Comparison of ENCODE assay signal across 33 cellular contexts in genomic region chr12:109857715-109858114, GRCh38. TPM values are rescaled to one million over a fixed set of nuclear protein-coding genes. Genes with fewer than 3 reads are reported as not detected.
"Had no signal": no experiment of that assay in that cellular context is flagged by ENCODE, and none has a peak within 500 bp of the region (broad histone marks: within the 10 kb centered on the region; RNA-seq: fewer than 3 reads in every experiment).

No MANE protein-coding gene starts in this region.

- DNase-seq: activated B cell treated with CpG ODN at 0.5 μM for 24 hours; activated CD4-positive, alpha-beta T cell treated with anti-CD3 and anti-CD28 coated beads for 4 hours; activated CD4-positive, alpha-beta T cell treated with anti-CD3 and anti-CD28 coated beads, Interleukin-2, amount 50 U/mL, for 4 hours; activated CD4-positive, CD25-positive, alpha-beta regulatory T cell treated with anti-CD3 and anti-CD28 coated beads, Interleukin-2, amount 50 U/mL, for 72 hours; activated CD8-positive, alpha-beta T cell treated with anti-CD3 and anti-CD28 coated beads for 36 hours; activated gamma-delta T cell; activated naive CD4-positive, alpha-beta T cell treated with anti-CD3 and anti-CD28 coated beads for 36 hours; activated naive CD8-positive, alpha-beta T cell treated with anti-CD3 and anti-CD28 coated beads, Interleukin-2, amount 50 U/mL, for 24 hours; activated T-cell treated with anti-CD3 and anti-CD28 coated beads, Interleukin-2, amount 50 U/mL, for 1 hour; activated T-cell treated with anti-CD3 and anti-CD28 coated beads, Interleukin-2, amount 50 U/mL, for 72 hours; anterior cingulate cortex; caudate nucleus; Karpas-422; NCI-H1105 treated with DMSO at 0.1 percent for 48 hours; NCI-H1436; NCI-H1694; NCI-H1930; NCI-H2081 treated with DMSO at 0.1 percent for 48 hours; NCI-H226; NCI-H524 treated with DMSO at 0.1 percent for 48 hours; RPMI8226; SIG-M5; T-cell; T-helper 2 cell; T-helper 9 cell had no signal

- H3K27ac ChIP-seq: VCaP had no signal

- H3K4me3 Mint-ChIP-seq: activated B cell treated with CpG ODN at 0.5 μM for 24 hours; activated CD8-positive, alpha-beta T cell treated with anti-CD3 and anti-CD28 coated beads for 36 hours; activated naive CD4-positive, alpha-beta T cell treated with anti-CD3 and anti-CD28 coated beads for 36 hours; activated naive CD8-positive, alpha-beta T cell; activated naive CD8-positive, alpha-beta T cell treated with anti-CD3 and anti-CD28 coated beads, Interleukin-2, amount 50 U/mL, for 24 hours; activated T-cell treated with anti-CD3 and anti-CD28 coated beads, Interleukin-2, amount 50 U/mL, for 72 hours; brain; T-cell had no signal

- H3K4me1 Mint-ChIP-seq: activated naive CD8-positive, alpha-beta T cell treated with anti-CD3 and anti-CD28 coated beads, Interleukin-2, amount 50 U/mL, for 24 hours; brain had no signal

- H3K27me3 Mint-ChIP-seq: activated B cell treated with CpG ODN at 0.5 μM for 24 hours; activated CD8-positive, alpha-beta T cell treated with anti-CD3 and anti-CD28 coated beads for 36 hours; activated naive CD8-positive, alpha-beta T cell; activated naive CD8-positive, alpha-beta T cell treated with anti-CD3 and anti-CD28 coated beads, Interleukin-2, amount 50 U/mL, for 24 hours; brain; T-cell had no signal

- H3K27ac Mint-ChIP-seq: activated B cell treated with CpG ODN at 0.5 μM for 24 hours; activated CD8-positive, alpha-beta T cell treated with anti-CD3 and anti-CD28 coated beads for 36 hours; activated naive CD4-positive, alpha-beta T cell treated with anti-CD3 and anti-CD28 coated beads for 36 hours; activated naive CD8-positive, alpha-beta T cell; activated naive CD8-positive, alpha-beta T cell treated with anti-CD3 and anti-CD28 coated beads, Interleukin-2, amount 50 U/mL, for 24 hours; activated T-cell treated with anti-CD3 and anti-CD28 coated beads, Interleukin-2, amount 50 U/mL, for 72 hours; activated T-helper 2 cell treated with anti-CD3 and anti-CD28 coated beads, Interferon-gamma antibody, Interleukin-2, Interleukin-4, amounts not matched to agents 10 μg/mL and 5 μg/mL and 100 μg/mL, durations not matched to agents 14 hours and 24 hours and 36 hours; brain had no signal

- ATAC-seq: activated CD8-positive, alpha-beta T cell treated with anti-CD3 and anti-CD28 coated beads for 36 hours; activated naive CD8-positive, alpha-beta T cell treated with anti-CD3 and anti-CD28 coated beads, Interleukin-2, amount 50 U/mL, for 24 hours; activated T-cell treated with anti-CD3 and anti-CD28 coated beads, Interleukin-2, amount 50 U/mL, for 72 hours; Right ventricle myocardium inferior; SK-N-SH treated with all-trans-retinoic acid at 6 μM for 48 hours; T-cell had no signal

- H3K36me3 Mint-ChIP-seq: activated naive CD8-positive, alpha-beta T cell had no signal

RNA-seq across cellular contexts. Expression of gene TRPV4, which starts 24.5 kb away (rescaled TPM):
- total RNA-seq: activated B cell treated with CpG ODN at 0.5 μM for 24 hours; activated CD8-positive, alpha-beta memory T cell treated with anti-CD3 and anti-CD28 coated beads for 36 hours; activated CD8-positive, alpha-beta T cell treated with anti-CD3 and anti-CD28 coated beads for 36 hours; activated naive CD4-positive, alpha-beta T cell treated with anti-CD3 and anti-CD28 coated beads for 36 hours; activated T-cell treated with anti-CD3 and anti-CD28 coated beads, Interleukin-2, amount 50 U/mL, for 72 hours; activated T-helper 2 cell treated with anti-CD3 and anti-CD28 coated beads, Interferon-gamma antibody, Interleukin-2, Interleukin-4, amounts not matched to agents 10 μg/mL and 5 μg/mL and 100 μg/mL, durations not matched to agents 14 hours and 24 hours and 36 hours; NCI-H460; T-cell had no signal
